In genomic region chr12:7017870-7018349, GRCh38 we compare ENCODE assay signal across 7 cellular contexts. TPM values are rescaled to one million over a fixed set of nuclear protein-coding genes. Genes with fewer than 3 reads are reported as not detected.
DNase-seq lines count a peak whose midpoint lies in the region; ATAC-seq lines count a peak whose summit lies in the region.

No MANE protein-coding gene starts in this region.

- no peak overlapping the region for H3K27ac ChIP-seq in iPS-20b (ENCODE audit: low read length)

- no peaks in the 10 kb centered on the region for H3K36me3 ChIP-seq in MG63
- peaks cover 24% of the 10 kb centered on the region for H3K36me3 ChIP-seq in adipocyte (ENCODE audit: control insufficient read depth, insufficient read depth, low read length, severe bottlenecking)
- H3K36me3 ChIP-seq in iPS-20b (ENCODE audit: insufficient read depth, low read depth, low read length) = peaks cover 11% of the 10 kb centered on the region

- H3K4me1 ChIP-seq in adipocyte (ENCODE audit: control insufficient read depth, insufficient read depth, low read length) (peaks cover 41% of the 10 kb centered on the region), iPS-20b (ENCODE audit: insufficient read depth, low read length) (peaks cover 5% of the 10 kb centered on the region; the same call in 1 of the 2 replicates)

- H3K4me3 ChIP-seq in MG63 (peak overlapping the region; percentile 91), adipocyte (ENCODE audit: low read length) (peak overlapping the region; percentile 98), iPS-20b (ENCODE audit: low read length) (peak overlapping the region; percentile 89)

- H3K9ac ChIP-seq in adipocyte (ENCODE audit: low read length) (peak overlapping the region; percentile 95), iPS-20b (ENCODE audit: low read depth, low read length) (peak overlapping the region; percentile 79; the same call in 1 of the 2 replicates)

- peak; percentile 37 for DNase-seq in GF-D8 (lab: John Stamatoyannopoulos, UW)
- DNase-seq in MG63 = no peak
- DNase-seq in adipocyte (ENCODE audit: low read depth) = peak; percentile 37
- no peak for DNase-seq in stimulated activated naive CD8-positive, alpha-beta T cell treated with anti-CD3 and anti-CD28 coated beads, Interleukin-15, Interleukin-2, amounts not matched to agents 100 U/mL and 50 U/mL, for 24 hours
- DNase-seq in hepatic stellate cell (ENCODE audit: low spot score) = no peak

- H3K9me3 ChIP-seq in MG63 = no peaks in the 10 kb centered on the region
- no peaks in the 10 kb centered on the region for H3K9me3 ChIP-seq in adipocyte (ENCODE audit: control insufficient read depth, low read length)
- H3K9me3 ChIP-seq in iPS-20b (ENCODE audit: insufficient read depth, low read depth, low read length) = no peaks in the 10 kb centered on the region

- H3K27me3 ChIP-seq in MG63 = no peaks in the 10 kb centered on the region
- no peaks in the 10 kb centered on the region for H3K27me3 ChIP-seq in adipocyte (replicated peaks; ENCODE audit: control insufficient read depth, insufficient read depth, low read length)
- no peaks in the 10 kb centered on the region for H3K27me3 ChIP-seq in iPS-20b (ENCODE audit: insufficient read depth, low read length)

- peak; percentile 27 for ATAC-seq in GM21515 (IDR thresholded peaks at IDR 0.05; ENCODE audit: unreplicated experiment)
- ATAC-seq in stimulated activated naive CD8-positive, alpha-beta T cell treated with anti-CD3 and anti-CD28 coated beads, Interleukin-15, Interleukin-2, amounts not matched to agents 100 U/mL and 50 U/mL, for 24 hours = peak; percentile 21

RNA-seq across cellular contexts. Expression of gene LPCAT3, which starts 0.4 kb away (rescaled TPM):
- total RNA-seq in MG63 (2014; rRNA removed; shearing (Covaris generic); ENCODE audit: low replicate concordance) = 7.8 and 14.3 TPM in 2 replicates

RNA-seq across cellular contexts. Expression of gene C1S, which starts 42.6 kb away (rescaled TPM):
- total RNA-seq in MG63 (2014; rRNA removed; shearing (Covaris generic); ENCODE audit: low replicate concordance) = 21.2 and 32.6 TPM in 2 replicates

RNA-seq across cellular contexts. Expression of gene EMG1, which starts 47.2 kb away (rescaled TPM):
- total RNA-seq in MG63 (2014; rRNA removed; shearing (Covaris generic); ENCODE audit: low replicate concordance) = 23.5 and 56.5 TPM in 2 replicates

RNA-seq across cellular contexts. Expression of gene PHB2, which starts 47.4 kb away (rescaled TPM):
- 349 and 524 TPM in 2 replicates for total RNA-seq in MG63 (2014; rRNA removed; shearing (Covaris generic); ENCODE audit: low replicate concordance)

Comparison
In these comparisons a context has a peak if more than half of its experiments do, and no peak if none do; other contexts are left out.
1. DNase-seq: peak in GF-D8 (single experiment) and adipocyte (single experiment); none in MG63 (single experiment), stimulated activated naive CD8-positive, alpha-beta T cell treated with anti-CD3 and anti-CD28 coated beads, Interleukin-15, Interleukin-2, amounts not matched to agents 100 U/mL and 50 U/mL, for 24 hours (single experiment) and hepatic stellate cell (single experiment).
2. Peak in every context shown above with its lines, with median percentiles within 50 percentile points of each other: H3K4me3 ChIP-seq.